In genomic region chr10:44675086-44675874, GRCh38 we compare ENCODE assay signal across 23 cellular contexts.
"Had no signal": no experiment of that assay in that cellular context is flagged by ENCODE, and none has a peak within 500 bp of the region (broad histone marks: within the 10 kb centered on the region; RNA-seq: fewer than 3 reads in every experiment).

No MANE protein-coding gene starts in this region.

- H3K9me3 ChIP-seq: esophagus squamous epithelium, lower lobe of right lung, pancreas, tibial artery, upper lobe of left lung, uterus had no signal

- H3K36me3 ChIP-seq: esophagus squamous epithelium, left ventricle myocardium inferior, lower lobe of right lung, pancreas, tibial artery, upper lobe of left lung, uterus had no signal

- DNase-seq: effector memory CD8-positive, alpha-beta T cell; esophagus squamous epithelium; foreskin melanocyte; head of caudate nucleus; hippocampal formation; islet precursor cell; left ventricle myocardium inferior; lower lobe of right lung; occipital lobe; pancreas; stimulated activated CD4-positive, alpha-beta T cell treated with anti-CD3 and anti-CD28 coated beads, Interleukin-4, amount 100 ng/mL, for 1 hour; stimulated activated CD8-positive, alpha-beta memory T cell treated with anti-CD3 and anti-CD28 coated beads, Interleukin-4, amount 100 ng/mL, for 48 hours; stimulated activated naive CD8-positive, alpha-beta T cell treated with anti-CD3 and anti-CD28 coated beads, Interleukin-15, Interleukin-2, amounts not matched to agents 100 U/mL and 50 U/mL, for 24 hours; tibial artery; upper lobe of left lung; uterus had no signal

- H3K9me3 Mint-ChIP-seq: dendritic cell treated with granulocyte-macrophage colony-stimulating factor and Interleukin-4, amounts not matched to agents 40 ng/mL and 50 ng/mL, for 4 days; effector memory CD8-positive, alpha-beta T cell; natural killer cell treated with Interleukin-12 subunit alpha and Interleukin-12 subunit beta and Interleukin-15 and Interleukin-18, amount 100 ng/mL, for 72 hours had no signal

- H3K4me3 ChIP-seq: esophagus squamous epithelium, left ventricle myocardium inferior, lower lobe of right lung, pancreas, tibial artery, upper lobe of left lung, uterus had no signal

- H3K27ac Mint-ChIP-seq: dendritic cell treated with granulocyte-macrophage colony-stimulating factor and Interleukin-4, amounts not matched to agents 40 ng/mL and 50 ng/mL, for 4 days; effector memory CD8-positive, alpha-beta T cell; memory B cell; mesothelial cell of epicardium; natural killer cell treated with Interleukin-12 subunit alpha and Interleukin-12 subunit beta and Interleukin-15 and Interleukin-18, amount 100 ng/mL, for 72 hours; progenitor cell of endocrine pancreas; stimulated activated effector memory CD8-positive, alpha-beta T cell treated with anti-CD3 and anti-CD28 coated beads, Interleukin-12 subunit alpha, Interleukin-12 subunit beta, amount 100 ng/mL, for 72 hours had no signal

- H3K4me3 Mint-ChIP-seq: dendritic cell treated with granulocyte-macrophage colony-stimulating factor and Interleukin-4, amounts not matched to agents 40 ng/mL and 50 ng/mL, for 4 days; effector memory CD8-positive, alpha-beta T cell; memory B cell; mesothelial cell of epicardium; natural killer cell treated with Interleukin-12 subunit alpha and Interleukin-12 subunit beta and Interleukin-15 and Interleukin-18, amount 100 ng/mL, for 72 hours; stimulated activated effector memory CD8-positive, alpha-beta T cell treated with anti-CD3 and anti-CD28 coated beads, Interleukin-12 subunit alpha, Interleukin-12 subunit beta, amount 100 ng/mL, for 72 hours had no signal

- H3K4me1 Mint-ChIP-seq: memory B cell; mesothelial cell of epicardium; stimulated activated effector memory CD8-positive, alpha-beta T cell treated with anti-CD3 and anti-CD28 coated beads, Interleukin-12 subunit alpha, Interleukin-12 subunit beta, amount 100 ng/mL, for 72 hours had no signal

- H3K27me3 Mint-ChIP-seq: effector memory CD8-positive, alpha-beta T cell; memory B cell; natural killer cell treated with Interleukin-12 subunit alpha and Interleukin-12 subunit beta and Interleukin-15 and Interleukin-18, amount 100 ng/mL, for 72 hours had no signal

- ATAC-seq: effector memory CD8-positive, alpha-beta T cell; lower lobe of right lung; natural killer cell treated with Interleukin-12 subunit alpha and Interleukin-12 subunit beta and Interleukin-15 and Interleukin-18, amount 100 ng/mL, for 72 hours; pancreas; right cardiac atrium; stimulated activated effector memory CD8-positive, alpha-beta T cell treated with anti-CD3 and anti-CD28 coated beads, Interleukin-12 subunit alpha, Interleukin-12 subunit beta, amount 100 ng/mL, for 72 hours; stimulated activated naive CD8-positive, alpha-beta T cell treated with anti-CD3 and anti-CD28 coated beads, Interleukin-15, Interleukin-2, amounts not matched to agents 100 U/mL and 50 U/mL, for 24 hours had no signal

- H3K36me3 Mint-ChIP-seq: memory B cell; mesothelial cell of epicardium; natural killer cell treated with Interleukin-12 subunit alpha and Interleukin-12 subunit beta and Interleukin-15 and Interleukin-18, amount 100 ng/mL, for 72 hours; stimulated activated effector memory CD8-positive, alpha-beta T cell treated with anti-CD3 and anti-CD28 coated beads, Interleukin-12 subunit alpha, Interleukin-12 subunit beta, amount 100 ng/mL, for 72 hours had no signal

- H3K27me3 ChIP-seq: esophagus squamous epithelium, tibial artery, upper lobe of left lung, uterus had no signal

- H3K4me1 ChIP-seq: esophagus squamous epithelium, left ventricle myocardium inferior, lower lobe of right lung, pancreas, upper lobe of left lung, uterus had no signal
